12 cellular contexts compared by ENCODE assay signal in genomic region chrX:17744896-17745523, GRCh38. TPM values are rescaled to one million over a fixed set of nuclear protein-coding genes. Genes with fewer than 3 reads are reported as not detected.
DNase-seq lines count a peak whose midpoint lies in the region; ATAC-seq, FAIRE-seq and TF ChIP-seq lines count a peak whose summit lies in the region.
"Had no signal": no experiment of that assay in that cellular context is flagged by ENCODE, and none has a peak within 500 bp of the region (broad histone marks: within the 10 kb centered on the region; RNA-seq: fewer than 3 reads in every experiment).

No MANE protein-coding gene starts in this region.

- no peaks in the 10 kb centered on the region for H3K4me1 ChIP-seq in osteoblast (ENCODE audit: insufficient read depth, low read length)

- peak; percentile 78 for FAIRE-seq in endometrium (lab: Jason Lieb, UNC)

- TF ChIP-seq CTCF in GM10266 (IDR thresholded peaks at IDR 0.05; ENCODE audit: control insufficient read depth, insufficient read depth, low read depth, missing control alignments) (peak; percentile 11), osteoblast (IDR thresholded peaks at IDR 0.05; ENCODE audit: extremely low read depth, low read depth, low read length) (peak; percentile 38), WERI-Rb-1 (IDR thresholded peaks at IDR 0.05; ENCODE audit: low read depth, low read length) (no peak)

- H3K4me2 ChIP-seq in osteoblast (ENCODE audit: insufficient read depth, low read length) = no peak overlapping the region

- H3K27ac Mint-ChIP-seq in activated T-helper 17 cell treated with anti-CD3 and anti-CD28 coated beads, Interleukin-2, amount 50 U/mL, for 72 hours = no peak overlapping the region
- H3K27ac Mint-ChIP-seq: stimulated activated naive CD8-positive, alpha-beta T cell treated with anti-CD3 and anti-CD28 coated beads, Interleukin-15, amount 100 ng/mL, for 72 hours had no signal

- H3K4me1 Mint-ChIP-seq in activated T-helper 17 cell treated with anti-CD3 and anti-CD28 coated beads, Interleukin-2, amount 50 U/mL, for 72 hours = no peaks in the 10 kb centered on the region

- H3K9me3 Mint-ChIP-seq in activated T-helper 17 cell treated with anti-CD3 and anti-CD28 coated beads, Interleukin-2, amount 50 U/mL, for 72 hours = no peaks in the 10 kb centered on the region
- H3K9me3 Mint-ChIP-seq: stimulated activated naive CD8-positive, alpha-beta T cell treated with anti-CD3 and anti-CD28 coated beads, Interleukin-15, amount 100 ng/mL, for 72 hours had no signal

- H2AFZ ChIP-seq in osteoblast (ENCODE audit: low read length) = no peak overlapping the region

- H3K27ac ChIP-seq in osteoblast (ENCODE audit: low read depth, low read length) = no peak overlapping the region
- no peak overlapping the region for H3K27ac ChIP-seq in caudate nucleus (ENCODE audit: low read depth, low read length)
- no peak overlapping the region for H3K27ac ChIP-seq in WERI-Rb-1

- H3K27me3 Mint-ChIP-seq in activated T-helper 17 cell treated with anti-CD3 and anti-CD28 coated beads, Interleukin-2, amount 50 U/mL, for 72 hours = no peaks in the 10 kb centered on the region
- H3K27me3 Mint-ChIP-seq: stimulated activated naive CD8-positive, alpha-beta T cell treated with anti-CD3 and anti-CD28 coated beads, Interleukin-15, amount 100 ng/mL, for 72 hours had no signal

- ATAC-seq in activated T-helper 17 cell treated with anti-CD3 and anti-CD28 coated beads, Interleukin-2, amount 50 U/mL, for 72 hours (replicated peaks) = no peak
- ATAC-seq: stimulated activated naive CD8-positive, alpha-beta T cell treated with anti-CD3 and anti-CD28 coated beads, Interleukin-15, amount 100 ng/mL, for 72 hours had no signal

- H3K36me3 Mint-ChIP-seq in activated T-helper 17 cell treated with anti-CD3 and anti-CD28 coated beads, Interleukin-2, amount 50 U/mL, for 72 hours (ENCODE audit: low read depth) = no peaks in the 10 kb centered on the region

- H3K9me3 ChIP-seq in osteoblast (ENCODE audit: low read depth, low read length) (no peaks in the 10 kb centered on the region), WERI-Rb-1 (ENCODE audit: severe bottlenecking) (no peaks in the 10 kb centered on the region)

- H3K27me3 ChIP-seq in osteoblast (ENCODE audit: insufficient read depth, low read length) = no peaks in the 10 kb centered on the region
- peaks cover 16% of the 10 kb centered on the region for H3K27me3 ChIP-seq in WERI-Rb-1 (ENCODE audit: insufficient read depth, low read depth, severe bottlenecking)

- no peak overlapping the region for H3K4me3 Mint-ChIP-seq in activated T-helper 17 cell treated with anti-CD3 and anti-CD28 coated beads, Interleukin-2, amount 50 U/mL, for 72 hours
- H3K4me3 Mint-ChIP-seq: stimulated activated naive CD8-positive, alpha-beta T cell treated with anti-CD3 and anti-CD28 coated beads, Interleukin-15, amount 100 ng/mL, for 72 hours had no signal

- H3K36me3 ChIP-seq in osteoblast (ENCODE audit: insufficient read depth, low read length) (no peaks in the 10 kb centered on the region), WERI-Rb-1 (no peaks in the 10 kb centered on the region)

- DNase-seq in GM10266 (ENCODE audit: extremely low spot score) (no peak), NCI-H748 (lab: John Stamatoyannopoulos, UW; ENCODE audit: unreplicated experiment) (peak; percentile 21), osteoblast (ENCODE audit: insufficient read length, low spot score, missing footprints) (no peak), LoVo (ENCODE audit: low spot score) (no peak), caudate nucleus (lab: John Stamatoyannopoulos, UW) (no peak), WERI-Rb-1 (no peak)
- DNase-seq: activated CD8-positive, alpha-beta memory T cell treated with anti-CD3 and anti-CD28 coated beads for 24 hours; cerebellar nuclear complex; RPMI8226; stimulated activated naive CD8-positive, alpha-beta T cell treated with anti-CD3 and anti-CD28 coated beads, Interleukin-15, amount 100 ng/mL, for 72 hours had no signal

- H3K4me3 ChIP-seq in osteoblast (ENCODE audit: insufficient read depth, low read length) (no peak overlapping the region), WERI-Rb-1 (ENCODE audit: low read depth, low read length) (no peak overlapping the region)

- peaks cover 43% of the 10 kb centered on the region for H3K79me2 ChIP-seq in osteoblast (ENCODE audit: insufficient read depth, low read length)

- H4K20me1 ChIP-seq in osteoblast (ENCODE audit: insufficient read depth, low read length) = no peaks in the 10 kb centered on the region

RNA-seq across cellular contexts. Expression of gene SCML1, which starts 7.7 kb away (rescaled TPM):
- total RNA-seq in osteoblast = 12.3 and 12.7 TPM in 2 replicates
- 1 to 10 TPM in 1 of 2 donors, under 1 TPM in 1; 0.80 to 3.9 TPM for total RNA-seq in activated T-helper 17 cell treated with anti-CD3 and anti-CD28 coated beads, Interleukin-2, amount 50 U/mL, for 72 hours
